Comparison of ENCODE assay signal across 6 cellular contexts in the genomic region with DNA sequence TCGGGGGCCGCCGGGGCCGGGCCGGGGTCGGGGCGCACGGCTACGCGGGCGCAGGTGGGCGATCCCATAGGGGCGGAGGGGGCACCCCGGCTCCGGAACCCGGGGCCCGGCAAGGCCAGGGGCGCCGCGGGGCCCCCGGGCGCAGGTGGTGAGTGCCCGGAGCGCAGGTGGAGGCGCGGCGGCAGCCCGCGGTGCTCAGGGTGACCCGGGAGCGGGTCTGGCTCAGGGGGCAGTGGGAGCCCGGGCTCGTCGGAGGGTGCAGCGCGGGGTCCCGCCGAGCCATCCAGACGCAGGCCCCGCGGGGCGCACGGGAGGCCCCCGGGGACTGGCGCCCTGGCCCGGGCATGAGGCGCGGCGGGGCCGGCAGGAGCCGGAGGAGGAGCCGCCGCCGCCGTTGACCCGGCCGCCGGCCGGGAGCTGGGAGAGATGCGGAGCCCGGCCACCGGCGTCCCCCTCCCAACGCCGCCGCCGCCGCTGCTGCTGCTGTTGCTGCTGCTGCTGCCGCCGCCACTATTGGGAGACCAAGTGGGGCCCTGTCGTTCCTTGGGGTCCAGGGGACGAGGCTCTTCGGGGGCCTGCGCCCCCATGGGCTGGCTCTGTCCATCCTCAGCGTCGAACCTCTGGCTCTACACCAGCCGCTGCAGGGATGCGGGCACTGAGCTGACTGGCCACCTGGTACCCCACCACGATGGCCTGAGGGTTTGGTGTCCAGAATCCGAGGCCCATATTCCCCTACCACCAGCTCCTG. TPM values are rescaled to one million over a fixed set of nuclear protein-coding genes. Genes with fewer than 3 reads are reported as not detected.
DNase-seq lines count a peak whose midpoint lies in the region; ATAC-seq, FAIRE-seq and TF ChIP-seq lines count a peak whose summit lies in the region.

No MANE protein-coding gene starts in this region.

- H3K9me3 Mint-ChIP-seq in osteocyte (ENCODE audit: unreplicated experiment), result no peaks in the 10 kb centered on the region

- H3K36me3 Mint-ChIP-seq in osteocyte (ENCODE audit: unreplicated experiment), result no peaks in the 10 kb centered on the region

- peak; percentile 59 for DNase-seq in GM12892 (ENCODE audit: insufficient read length)
- no peak for DNase-seq in bronchial epithelial cell (ENCODE audit: low read depth)
- DNase-seq in osteocyte (ENCODE audit: extremely low spot score, unreplicated experiment), result no peak
- DNase-seq in GM19240 (ENCODE audit: insufficient read length, low spot score), result no peak
- DNase-seq in activated gamma-delta T cell treated with Interleukin-2 at 50 U/mL for 16 hours, result no peak

- no peak for TF ChIP-seq POLR2A in GM12892 (IDR thresholded peaks at IDR 0.05; ENCODE audit: low read depth, low read length)

- TF ChIP-seq CTCF in bronchial epithelial cell (IDR thresholded peaks at IDR 0.05; ENCODE audit: insufficient read depth, low read length, severe bottlenecking) (no peak), osteocyte (IDR thresholded peaks at IDR 0.05) (no peak)

- H3K36me3 ChIP-seq in bronchial epithelial cell (ENCODE audit: control insufficient read depth, insufficient read depth, low read length), result peaks cover 11% of the 10 kb centered on the region

- ATAC-seq in HG03039 (IDR thresholded peaks at IDR 0.05; ENCODE audit: unreplicated experiment), result peak; percentile 38

- peak overlapping the region; percentile 65 for H3K4me3 Mint-ChIP-seq in osteocyte (ENCODE audit: unreplicated experiment)

- H3K27me3 Mint-ChIP-seq in osteocyte (ENCODE audit: unreplicated experiment), result no peaks in the 10 kb centered on the region

- H3K27me3 ChIP-seq in bronchial epithelial cell (ENCODE audit: control insufficient read depth, insufficient read depth, low read length), result no peaks in the 10 kb centered on the region

- H3K4me1 Mint-ChIP-seq in osteocyte (ENCODE audit: unreplicated experiment), result peaks cover 25% of the 10 kb centered on the region

- FAIRE-seq in GM12892 (lab: Jason Lieb, UNC), result no peak
- FAIRE-seq in bronchial epithelial cell (lab: Jason Lieb, UNC), result no peak

- no peak overlapping the region for H3K27ac Mint-ChIP-seq in osteocyte (ENCODE audit: unreplicated experiment)

- peak overlapping the region; percentile 48 for H3K4me3 ChIP-seq in bronchial epithelial cell (ENCODE audit: low read depth, low read length)

RNA-seq across cellular contexts. Expression of gene CELSR2, which starts 0.5 kb away (rescaled TPM):
- polyA plus RNA-seq in GM12892 (2012; ENCODE audit: missing spikeins), result 0.25 TPM
- total RNA-seq in bronchial epithelial cell (9.2 and 30.6 TPM in 2 replicates), osteocyte (10.3 and 10.5 TPM in 2 replicates)

RNA-seq across cellular contexts. Expression of gene PSRC1, which starts 33.1 kb away (rescaled TPM):
- 2.4 TPM for polyA plus RNA-seq in GM12892 (2012; ENCODE audit: missing spikeins)
- 1.1 and 1.8 TPM in 2 replicates for total RNA-seq in bronchial epithelial cell
- total RNA-seq in osteocyte, result 7.7 and 9.3 TPM in 2 replicates

RNA-seq across cellular contexts. Expression of gene SARS1, which starts 36.1 kb away (rescaled TPM):
- polyA plus RNA-seq in GM12892 (2012; ENCODE audit: missing spikeins), result 87.9 TPM
- total RNA-seq in bronchial epithelial cell (521 and 572 TPM in 2 replicates), osteocyte (364 and 396 TPM in 2 replicates)

RNA-seq across cellular contexts. Expression of gene MYBPHL, which starts 57.0 kb away (rescaled TPM):
- not detected for polyA plus RNA-seq in GM12892 (2012; ENCODE audit: missing spikeins)
- 0.26 TPM in 1 of 2 replicates, not detected in the other for total RNA-seq in bronchial epithelial cell
- not detected in 2 replicates for total RNA-seq in osteocyte
